ENCODE assay signal across 1 cellular context in the genomic region with DNA sequence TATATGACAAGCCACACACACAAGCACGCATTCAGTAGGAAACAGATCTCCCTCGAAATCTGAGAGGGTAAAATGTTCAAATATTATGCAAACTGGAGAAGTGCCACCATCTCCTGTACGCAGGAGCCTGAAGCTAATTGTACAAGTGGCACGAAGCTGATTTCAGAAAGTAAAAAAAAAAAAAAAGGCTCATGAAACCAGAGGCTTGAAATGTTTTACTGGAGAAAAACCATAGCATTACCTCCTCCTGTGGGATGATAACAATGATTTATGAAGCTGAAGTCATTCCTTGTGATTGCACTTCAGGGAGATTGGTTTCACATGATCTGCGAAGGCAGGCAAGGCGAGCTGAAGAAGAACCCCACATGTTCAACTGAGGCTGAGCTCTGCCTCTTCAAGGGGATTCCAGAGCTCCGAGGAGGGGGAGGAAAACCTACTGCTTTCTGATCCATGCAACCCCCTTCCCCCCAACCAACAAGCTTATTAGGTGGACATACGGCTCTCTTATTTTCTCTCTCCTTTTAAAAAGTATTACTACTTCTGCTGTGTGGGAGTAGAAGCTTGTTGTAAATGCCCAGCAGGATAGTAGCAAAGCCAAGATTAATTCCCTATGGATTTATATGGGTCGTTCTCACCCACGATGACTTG.
TF ChIP-seq lines count a peak whose summit lies in the region.

No MANE protein-coding gene starts in this region.

TF ChIP-seq in IMR-90, 13 proteins besides CTCF, POLR2A, EP300 and RAD21 (continued from another document):
- TF ChIP-seq CHD1 (IDR thresholded peaks at IDR 0.05; ENCODE audit: low read depth, low read length), result no peak
